In the genomic region with DNA sequence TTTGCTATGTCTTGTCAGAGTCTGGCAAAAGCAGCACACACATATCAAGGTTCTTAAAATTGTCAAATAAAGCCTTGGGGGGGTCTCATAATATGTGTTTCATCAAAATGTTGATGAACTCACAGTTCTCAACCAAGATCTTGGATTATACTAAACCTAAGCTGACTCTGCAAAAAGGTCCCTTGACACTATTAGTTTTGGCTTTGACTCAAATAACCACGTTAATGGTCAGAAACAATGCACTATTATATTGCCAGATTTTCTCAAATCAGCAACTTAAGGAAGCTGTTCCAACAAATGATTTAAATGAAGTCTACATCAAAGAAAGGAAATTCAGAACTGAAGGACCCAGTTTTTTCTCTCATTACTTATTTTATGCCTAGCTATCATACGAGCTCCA, we compare ENCODE assay signal across 9 cellular contexts.
"Had no signal": no experiment of that assay in that cellular context is flagged by ENCODE, and none has a peak within 500 bp of the region (broad histone marks: within the 10 kb centered on the region; RNA-seq: fewer than 3 reads in every experiment).

No MANE protein-coding gene starts in this region.

- H3K9me3 ChIP-seq: adrenal gland, esophagus muscularis mucosa, left ventricle myocardium inferior had no signal

- H3K27me3 ChIP-seq: adrenal gland, esophagus muscularis mucosa had no signal

- H3K27ac ChIP-seq: adrenal gland, esophagus muscularis mucosa, left ventricle myocardium inferior had no signal

- FAIRE-seq: frontal cortex had no signal

- DNase-seq: activated naive CD4-positive, alpha-beta T cell treated with anti-CD3 and anti-CD28 coated beads, Interleukin-2, amount 50 U/mL, for 16 hours; adrenal gland; islet precursor cell; left ventricle myocardium inferior; mesenchymal stem cell; nephron progenitor cell had no signal

- H3K36me3 ChIP-seq: adrenal gland, esophagus muscularis mucosa, left ventricle myocardium inferior had no signal

- H3K4me3 ChIP-seq: adrenal gland, esophagus muscularis mucosa, left ventricle myocardium inferior had no signal

- ATAC-seq: activated CD4-positive, CD25-positive, alpha-beta regulatory T cell treated with anti-CD3 and anti-CD28 coated beads, Interleukin-2, amount 50 U/mL, for 24 hours had no signal

- H3K4me1 ChIP-seq: adrenal gland, esophagus muscularis mucosa had no signal
